ENCODE assay signal across 8 cellular contexts in genomic region chr6:30615219-30615957, GRCh38. TPM values are rescaled to one million over a fixed set of nuclear protein-coding genes. Genes with fewer than 3 reads are reported as not detected.
DNase-seq lines count a peak whose midpoint lies in the region; ATAC-seq and TF ChIP-seq lines count a peak whose summit lies in the region.

No MANE protein-coding gene starts in this region.

- ATAC-seq in thoracic aorta (ENCODE audit: insufficient number of reproducible peaks, low FRiP score, low read depth) (no peak), esophagus mucosa (no peak)

- H3K4me3 ChIP-seq in WERI-Rb-1 (ENCODE audit: low read depth, low read length) (peak overlapping the region; percentile 78), mesodermal cell (ENCODE audit: extremely low read depth, insufficient read depth, low read length, poor library complexity, severe bottlenecking) (peak overlapping the region; percentile 84), thoracic aorta (peak overlapping the region; percentile 76)
- peak overlapping the region; percentile 90 for H3K4me3 ChIP-seq in effector memory CD4-positive, alpha-beta T cell (ENCODE audit: insufficient read depth, low read depth, low read length, poor library complexity, severe bottlenecking)

- H3K27me3 ChIP-seq in WERI-Rb-1 (ENCODE audit: insufficient read depth, low read depth, severe bottlenecking) (no peaks in the 10 kb centered on the region), thoracic aorta (replicated peaks; ENCODE audit: insufficient read depth) (no peaks in the 10 kb centered on the region)
- no peaks in the 10 kb centered on the region for H3K27me3 ChIP-seq in effector memory CD4-positive, alpha-beta T cell (replicated peaks; ENCODE audit: control insufficient read depth, insufficient read depth, low read length, poor library complexity, severe bottlenecking)

- H3K36me3 ChIP-seq in WERI-Rb-1 (peaks cover 58% of the 10 kb centered on the region), mesodermal cell (ENCODE audit: control insufficient read depth, insufficient read depth, low read length) (peaks cover 53% of the 10 kb centered on the region), thoracic aorta (peaks cover 5% of the 10 kb centered on the region)
- H3K36me3 ChIP-seq in effector memory CD4-positive, alpha-beta T cell (ENCODE audit: control insufficient read depth, insufficient read depth, low read length), result peaks cover 15% of the 10 kb centered on the region

- H3K27ac ChIP-seq in WERI-Rb-1 (peak overlapping the region; percentile 98), mesodermal cell (ENCODE audit: low read depth, low read length, severe bottlenecking) (peak overlapping the region; percentile 99), thoracic aorta (peak overlapping the region; percentile 91 to 94)
- H3K27ac ChIP-seq in effector memory CD4-positive, alpha-beta T cell (ENCODE audit: insufficient read depth, low read length, poor library complexity, severe bottlenecking), result peak overlapping the region; percentile 97

- peaks cover 15% of the 10 kb centered on the region for H3K4me1 ChIP-seq in effector memory CD4-positive, alpha-beta T cell (ENCODE audit: control insufficient read depth, insufficient read depth, low read length, poor library complexity, severe bottlenecking)
- peaks cover 18% of the 10 kb centered on the region for H3K4me1 ChIP-seq in mesodermal cell (ENCODE audit: control insufficient read depth, insufficient read depth, low read length, poor library complexity, severe bottlenecking)
- H3K4me1 ChIP-seq in thoracic aorta (ENCODE audit: control insufficient read depth in 1 of 2, low read depth in 2 of 2), result peaks cover 31 to 53% of the 10 kb centered on the region in 2 donors

- no peak for TF ChIP-seq CTCF in WERI-Rb-1 (IDR thresholded peaks at IDR 0.05; ENCODE audit: low read depth, low read length)
- TF ChIP-seq CTCF in thoracic aorta (IDR thresholded peaks at IDR 0.05), result no peak

- H3K9me3 ChIP-seq in WERI-Rb-1 (ENCODE audit: severe bottlenecking), result no peaks in the 10 kb centered on the region
- H3K9me3 ChIP-seq in effector memory CD4-positive, alpha-beta T cell (ENCODE audit: control insufficient read depth, low read length), result no peaks in the 10 kb centered on the region
- H3K9me3 ChIP-seq in mesodermal cell (ENCODE audit: control insufficient read depth, low read length), result no peaks in the 10 kb centered on the region
- H3K9me3 ChIP-seq in thoracic aorta, result no peaks in the 10 kb centered on the region

- peak; percentile 33 to 36 for DNase-seq in activated CD4-positive, alpha-beta T cell treated with anti-CD3 and anti-CD28 coated beads for 4 hours
- no peak for DNase-seq in activated CD4-positive, alpha-beta T cell treated with anti-CD3 and anti-CD28 coated beads for 1 hour
- DNase-seq in NCI-H2081 (lab: John Stamatoyannopoulos, UW) (peak; percentile 60 to 77), WERI-Rb-1 (peak; percentile 63), thoracic aorta (ENCODE audit: low spot score) (no peak)
- peak in 1 of 3 donors; percentile 34 for DNase-seq in effector memory CD4-positive, alpha-beta T cell

- WGBS in mesodermal cell (ENCODE audit: insufficient coverage in 2 of 2), 2 experiments, result 0% methylated on average over 2 to 4 of the region's 10 CpGs

RNA-seq across cellular contexts. Expression of gene PPP1R10, which starts 1.7 kb away (rescaled TPM):
- 45.0 TPM for polyA plus RNA-seq in mesodermal cell (2013, experiment 1 of 2)
- polyA plus RNA-seq in mesodermal cell (2013, experiment 2 of 2), result 36.8 TPM
- total RNA-seq in thoracic aorta (10 to 100 TPM; 28.7 to 43.1 TPM), esophagus mucosa (30.0 TPM)

RNA-seq across cellular contexts. Expression of gene MRPS18B, which starts 2.3 kb away (rescaled TPM):
- 55.1 TPM for polyA plus RNA-seq in mesodermal cell (2013, experiment 1 of 2)
- polyA plus RNA-seq in mesodermal cell (2013, experiment 2 of 2), result 54.6 TPM
- total RNA-seq in thoracic aorta (10 to 100 TPM; 23.6 to 27.3 TPM), esophagus mucosa (48.2 TPM)

RNA-seq across cellular contexts. Expression of gene ATAT1, which starts 11.3 kb away (rescaled TPM):
- 44.6 TPM for polyA plus RNA-seq in mesodermal cell (2013, experiment 1 of 2)
- polyA plus RNA-seq in mesodermal cell (2013, experiment 2 of 2), result 38.9 TPM
- total RNA-seq in thoracic aorta (10 to 100 TPM in 1 of 2 donors, 1 to 10 TPM in 1; 4.1 to 12.2 TPM), esophagus mucosa (4.6 TPM)

RNA-seq across cellular contexts. Expression of gene C6orf136, which starts 31.5 kb away (rescaled TPM):
- 12.5 TPM for polyA plus RNA-seq in mesodermal cell (2013, experiment 1 of 2)
- 11.3 TPM for polyA plus RNA-seq in mesodermal cell (2013, experiment 2 of 2)
- 10 to 100 TPM; 17.1 to 30.3 TPM for total RNA-seq in thoracic aorta
- 10.0 TPM for total RNA-seq in esophagus mucosa

RNA-seq across cellular contexts. Expression of gene ABCF1, which starts 44.1 kb away (rescaled TPM):
- 42.5 TPM for polyA plus RNA-seq in mesodermal cell (2013, experiment 1 of 2)
- 46.9 TPM for polyA plus RNA-seq in mesodermal cell (2013, experiment 2 of 2)
- total RNA-seq in thoracic aorta (10 to 100 TPM; 24.2 to 52.1 TPM), esophagus mucosa (27.1 TPM)

Comparison
In these comparisons a context has a peak if more than half of its experiments do, and no peak if none do; other contexts are left out.
1. DNase-seq: peak in activated CD4-positive, alpha-beta T cell treated with anti-CD3 and anti-CD28 coated beads for 4 hours (2 of 2), NCI-H2081 (2 of 2) and WERI-Rb-1 (single experiment); none in activated CD4-positive, alpha-beta T cell treated with anti-CD3 and anti-CD28 coated beads for 1 hour (single experiment) and thoracic aorta (single experiment).
2. Peak in every context shown above with its lines, with median percentiles within 50 percentile points of each other: H3K27ac ChIP-seq and H3K4me3 ChIP-seq.